In the genomic region with DNA sequence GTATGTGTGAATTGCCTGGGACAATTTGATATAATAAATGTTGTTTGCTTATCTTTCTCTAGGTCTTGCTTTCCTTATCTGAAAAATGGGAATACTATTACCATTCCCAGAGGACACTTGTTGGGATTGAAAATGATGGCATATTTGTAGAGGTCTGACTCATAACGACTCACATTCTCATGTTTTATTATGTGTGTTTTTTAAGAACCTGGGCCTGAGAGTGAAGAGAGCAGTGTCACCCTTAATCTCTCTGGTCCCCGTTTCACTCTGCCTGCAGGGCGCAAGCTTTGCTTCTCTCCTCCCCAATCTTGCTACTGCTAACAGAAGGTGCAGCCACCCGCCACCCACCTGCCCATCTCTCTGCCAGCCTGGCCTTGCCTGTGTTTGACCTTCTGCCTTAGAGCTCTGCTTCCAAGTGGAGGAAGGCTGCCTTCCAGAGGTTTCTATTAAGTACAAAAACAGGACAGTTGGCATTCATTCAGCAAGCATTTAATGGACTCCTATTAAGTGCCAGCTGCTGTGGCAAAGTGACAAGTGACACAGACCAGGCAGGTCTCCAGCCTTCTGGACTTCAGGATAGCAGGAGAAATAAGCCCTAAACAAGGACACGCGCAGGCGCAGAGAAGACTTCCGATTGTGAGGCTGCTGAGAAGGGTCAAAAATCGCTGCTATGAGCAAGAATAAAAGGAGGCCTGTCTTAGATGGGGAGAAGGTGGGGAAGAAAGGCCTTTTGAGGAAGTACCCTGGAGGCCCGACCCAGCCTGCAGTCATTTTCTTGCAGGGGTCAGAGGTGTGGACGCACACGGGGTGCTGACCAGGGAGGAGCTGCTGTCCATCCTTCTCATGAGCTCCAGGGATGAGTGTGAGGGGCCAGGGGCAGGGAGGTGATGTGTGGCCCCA, we compare ENCODE assay signal across 9 cellular contexts.
DNase-seq lines count a peak whose midpoint lies in the region; ATAC-seq and TF ChIP-seq lines count a peak whose summit lies in the region.
"Had no signal": no experiment of that assay in that cellular context is flagged by ENCODE, and none has a peak within 500 bp of the region (broad histone marks: within the 10 kb centered on the region; RNA-seq: fewer than 3 reads in every experiment).

No MANE protein-coding gene starts in this region.

- no peaks in the 10 kb centered on the region for H3K27me3 ChIP-seq in BLaER1 treated with 17β-estradiol and CSF1 and Interleukin-3, amounts not matched to agents 10 nM and 100 nM
- H3K27me3 ChIP-seq in kidney epithelial cell (ENCODE audit: control insufficient read depth, insufficient read depth, low read length) (peaks cover 4% of the 10 kb centered on the region), testis (no peaks in the 10 kb centered on the region), prostate gland (replicated peaks; ENCODE audit: insufficient read depth) (no peaks in the 10 kb centered on the region)

- no peak overlapping the region for H3K4me3 ChIP-seq in BLaER1 treated with 17β-estradiol and CSF1 and Interleukin-3, amounts not matched to agents 10 nM and 100 nM
- H3K4me3 ChIP-seq in kidney epithelial cell (ENCODE audit: low read depth, low read length) (no peak overlapping the region), testis (no peak overlapping the region), prostate gland (no peak overlapping the region)

- H3K27ac ChIP-seq in BLaER1 treated with 17β-estradiol and CSF1 and Interleukin-3, amounts not matched to agents 10 nM and 100 nM, result peak overlapping the region in 7 of 11 experiments; percentile 20 to 56 (median 37); a peak in 13 of 22 replicates
- no peak overlapping the region for H3K27ac ChIP-seq in testis
- no peak overlapping the region for H3K27ac ChIP-seq in prostate gland

- H3K4me1 ChIP-seq in BLaER1 treated with 17β-estradiol and CSF1 and Interleukin-3, amounts not matched to agents 10 nM and 100 nM, result peaks cover 41 to 82% (median 62%) of the 10 kb centered on the region in 10 experiments
- H3K4me1 ChIP-seq in testis (no peaks in the 10 kb centered on the region), prostate gland (replicated peaks) (no peaks in the 10 kb centered on the region)

- TF ChIP-seq POLR2A in testis (IDR thresholded peaks at IDR 0.05) (no peak), prostate gland (IDR thresholded peaks at IDR 0.05) (no peak)

- peak; percentile 62 for DNase-seq in LHCN-M2 (ENCODE audit: low read depth)
- peak; percentile 39 for DNase-seq in astrocyte of the hippocampus (ENCODE audit: low read depth, low spot score)
- peak; percentile 43 for DNase-seq in kidney epithelial cell (ENCODE audit: low read depth)
- DNase-seq in testis, result no peak
- no peak for DNase-seq in NCI-H748 treated with DMSO at 0.1 percent for 48 hours (lab: John Stamatoyannopoulos, UW)
- no peak for DNase-seq in left colon
- no peak for DNase-seq in prostate gland (ENCODE audit: low spot score)
- DNase-seq: NCI-H1930 had no signal

- TF ChIP-seq CTCF in kidney epithelial cell (IDR thresholded peaks at IDR 0.05; ENCODE audit: insufficient read depth, low read length, poor library complexity, severe bottlenecking) (no peak), testis (IDR thresholded peaks at IDR 0.05) (no peak), prostate gland (IDR thresholded peaks at IDR 0.05) (no peak)

- H4K20me1 ChIP-seq in BLaER1 treated with 17β-estradiol and CSF1 and Interleukin-3, amounts not matched to agents 10 nM and 100 nM, result no peaks in the 10 kb centered on the region

- intact Hi-C loops in testis (cut with DNase I; ENCODE audit: low total_unique reads), result no loop called here
- intact Hi-C loops in left colon (cut with DNase I, micrococcal nuclease), result loop anchor here in 1 of 2 donors (10.0 kb wide), 1 partner anchor 100 kb away; no protein-coding TSS in a partner anchor
- intact Hi-C loops in prostate gland (cut with DNase I), result loop anchor here (10.0 kb wide), 1 partner anchor 160 kb away; a partner anchor contains a TSS

- peak overlapping the region in 2 of 11 experiments; percentile 9 to 29; a peak in 1 of 22 replicates for H3K9ac ChIP-seq in BLaER1 treated with 17β-estradiol and CSF1 and Interleukin-3, amounts not matched to agents 10 nM and 100 nM

- 80 to 84% methylated on average over 12 of the region's 12 CpGs for WGBS in testis, 2 donors
- WGBS in prostate gland, result 70% methylated on average over 12 of the region's 12 CpGs

- H3K4me2 ChIP-seq in BLaER1 treated with 17β-estradiol and CSF1 and Interleukin-3, amounts not matched to agents 10 nM and 100 nM, result peak overlapping the region in 9 of 11 experiments; percentile 7 to 99 (median 87); a peak in 15 of 22 replicates

- no peak for ATAC-seq in left colon

- H3K36me3 ChIP-seq in BLaER1 treated with 17β-estradiol and CSF1 and Interleukin-3, amounts not matched to agents 10 nM and 100 nM, result no peaks in the 10 kb centered on the region
- H3K36me3 ChIP-seq in kidney epithelial cell (ENCODE audit: control insufficient read depth, insufficient read depth, low read length) (no peaks in the 10 kb centered on the region), testis (ENCODE audit: low read depth, missing control alignments) (no peaks in the 10 kb centered on the region), prostate gland (no peaks in the 10 kb centered on the region)

- no peaks in the 10 kb centered on the region for H3K9me3 ChIP-seq in BLaER1 treated with 17β-estradiol and CSF1 and Interleukin-3, amounts not matched to agents 10 nM and 100 nM (replicated peaks in 1 of 11)
- H3K9me3 ChIP-seq in testis (no peaks in the 10 kb centered on the region), prostate gland (no peaks in the 10 kb centered on the region)

Comparison
In these comparisons a context has a peak if more than half of its experiments do, and no peak if none do; other contexts are left out.
1. H3K27ac ChIP-seq: peak in BLaER1 treated with 17β-estradiol and CSF1 and Interleukin-3, amounts not matched to agents 10 nM and 100 nM (7 of 11); none in testis (0 of 2) and prostate gland (0 of 2).
2. DNase-seq: peak in LHCN-M2 (single experiment), astrocyte of the hippocampus (single experiment) and kidney epithelial cell (single experiment); none in testis (single experiment), NCI-H748 treated with DMSO at 0.1 percent for 48 hours (single experiment), left colon (0 of 2) and prostate gland (single experiment).